In the genomic region with DNA sequence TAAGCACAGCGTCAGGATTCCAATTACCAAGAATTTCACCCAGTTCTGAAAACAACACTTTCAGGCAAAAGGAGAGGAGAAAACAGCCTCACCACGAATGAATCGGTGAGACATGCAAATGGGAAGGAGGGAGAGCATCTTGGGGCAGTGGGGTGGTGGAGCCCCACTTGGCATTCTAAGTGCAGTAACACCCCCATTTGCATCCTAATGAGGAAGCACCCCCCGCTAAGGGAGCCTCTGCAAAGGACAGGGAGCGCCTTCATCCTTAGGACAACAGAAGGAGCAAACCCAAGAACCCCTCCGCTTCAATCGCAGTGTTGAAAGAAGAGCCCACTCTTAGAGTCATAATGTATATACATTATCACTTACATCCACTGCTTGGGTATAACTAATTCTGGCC, we compare ENCODE assay signal across 1 cellular context.
TF ChIP-seq lines count a peak whose summit lies in the region.

No MANE protein-coding gene starts in this region.

TF ChIP-seq in H1, 55 proteins besides CTCF, POLR2A, EP300 and RAD21:
- TF ChIP-seq, protein P1, sequence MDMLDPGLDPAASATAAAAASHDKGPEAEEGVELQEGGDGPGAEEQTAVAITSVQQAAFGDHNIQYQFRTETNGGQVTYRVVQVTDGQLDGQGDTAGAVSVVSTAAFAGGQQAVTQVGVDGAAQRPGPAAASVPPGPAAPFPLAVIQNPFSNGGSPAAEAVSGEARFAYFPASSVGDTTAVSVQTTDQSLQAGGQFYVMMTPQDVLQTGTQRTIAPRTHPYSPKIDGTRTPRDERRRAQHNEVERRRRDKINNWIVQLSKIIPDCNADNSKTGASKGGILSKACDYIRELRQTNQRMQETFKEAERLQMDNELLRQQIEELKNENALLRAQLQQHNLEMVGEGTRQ (IDR thresholded peaks at IDR 0.05; ENCODE audit: low read length), result no peak
- TF ChIP-seq KDM1A (IDR thresholded peaks at IDR 0.05; ENCODE audit: borderline replicate concordance, low read length), result no peak
- no peak for TF ChIP-seq TCF12 (IDR thresholded peaks at IDR 0.05; ENCODE audit: low read depth, low read length)
- TF ChIP-seq JUND (IDR thresholded peaks at IDR 0.05; ENCODE audit: low read length), result no peak
- no peak for TF ChIP-seq PHF8 (conservative IDR thresholded peaks at IDR 0.05; ENCODE audit: low read depth, low read length)
- no peak for TF ChIP-seq YY1 (IDR thresholded peaks at IDR 0.05; ENCODE audit: low read depth, low read length)
- TF ChIP-seq KDM4A (IDR thresholded peaks at IDR 0.05; ENCODE audit: low read depth, low read length, severe bottlenecking), result no peak
- no peak for TF ChIP-seq NRF1 (IDR thresholded peaks at IDR 0.05; ENCODE audit: low read depth, low read length)
- no peak for TF ChIP-seq ASH2L (IDR thresholded peaks at IDR 0.05; ENCODE audit: low read length)
- no peak for TF ChIP-seq TEAD4 (IDR thresholded peaks at IDR 0.05; ENCODE audit: low read depth, low read length)
- no peak for TF ChIP-seq SRF (IDR thresholded peaks at IDR 0.05; ENCODE audit: low read depth, low read length)
- TF ChIP-seq GTF2F1 (IDR thresholded peaks at IDR 0.05; ENCODE audit: borderline replicate concordance, low read depth, low read length), result no peak
- TF ChIP-seq, protein P2, sequence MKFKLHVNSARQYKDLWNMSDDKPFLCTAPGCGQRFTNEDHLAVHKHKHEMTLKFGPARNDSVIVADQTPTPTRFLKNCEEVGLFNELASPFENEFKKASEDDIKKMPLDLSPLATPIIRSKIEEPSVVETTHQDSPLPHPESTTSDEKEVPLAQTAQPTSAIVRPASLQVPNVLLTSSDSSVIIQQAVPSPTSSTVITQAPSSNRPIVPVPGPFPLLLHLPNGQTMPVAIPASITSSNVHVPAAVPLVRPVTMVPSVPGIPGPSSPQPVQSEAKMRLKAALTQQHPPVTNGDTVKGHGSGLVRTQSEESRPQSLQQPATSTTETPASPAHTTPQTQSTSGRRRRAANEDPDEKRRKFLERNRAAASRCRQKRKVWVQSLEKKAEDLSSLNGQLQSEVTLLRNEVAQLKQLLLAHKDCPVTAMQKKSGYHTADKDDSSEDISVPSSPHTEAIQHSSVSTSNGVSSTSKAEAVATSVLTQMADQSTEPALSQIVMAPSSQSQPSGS (IDR thresholded peaks at IDR 0.05; ENCODE audit: low read length), result no peak
- TF ChIP-seq TAF7 (optimal IDR thresholded peaks at IDR 0.05; ENCODE audit: borderline replicate concordance, low read depth, low read length), result no peak
- no peak for TF ChIP-seq RNF2 (IDR thresholded peaks at IDR 0.05; ENCODE audit: borderline replicate concordance, low read depth, low read length, missing control alignments, poor library complexity, severe bottlenecking)
